19 cellular contexts compared by ENCODE assay signal in genomic region chr4:139865537-139865936, GRCh38.
DNase-seq lines count a peak whose midpoint lies in the region; ATAC-seq, FAIRE-seq and TF ChIP-seq lines count a peak whose summit lies in the region.
"Had no signal": no experiment of that assay in that cellular context is flagged by ENCODE, and none has a peak within 500 bp of the region (broad histone marks: within the 10 kb centered on the region; RNA-seq: fewer than 3 reads in every experiment).

No MANE protein-coding gene starts in this region.

- no peak overlapping the region for H3K4me3 Mint-ChIP-seq in nephron
- peak overlapping the region; percentile 23 for H3K4me3 Mint-ChIP-seq in progenitor cell of endocrine pancreas (ENCODE audit: low read depth)
- H3K4me3 Mint-ChIP-seq: CD4-positive, alpha-beta memory T cell; HFFc6 had no signal

- CTCF ChIA-PET in K562 (lab: Yijun Ruan, JAX; ENCODE audit: low intra/inter-chr PET ratio) = no interaction called here

- H3K4me1 Mint-ChIP-seq in nephron (peaks cover 28% of the 10 kb centered on the region), progenitor cell of endocrine pancreas (ENCODE audit: low read depth) (peaks cover 16% of the 10 kb centered on the region)

- in situ Hi-C loops in K562 (cut with MboI) = no loop called here
- in situ Hi-C loops in gastrocnemius medialis (cut with MboI; ENCODE audit: low sequenced_read_pairs in 4 of 4) = no loop called here

- no peaks in the 10 kb centered on the region for H4K20me1 ChIP-seq in K562 (replicated peaks; ENCODE audit: control insufficient read depth, insufficient read depth, low read length)

- TF ChIP-seq RAD21 in K562 (CRISPR knock-in tag; conservative IDR thresholded peaks at IDR 0.05 in 1 of 2, IDR thresholded peaks at IDR 0.05 in 1 of 2) = no peak

- H3K27ac Mint-ChIP-seq in nephron = peak overlapping the region in 2 of 3 experiments; percentile 20 to 52
- H3K27ac Mint-ChIP-seq in progenitor cell of endocrine pancreas = peak overlapping the region; percentile 38
- H3K27ac Mint-ChIP-seq: CD4-positive, alpha-beta memory T cell; HFFc6 had no signal

- TF ChIP-seq POLR2A in K562 (conservative IDR thresholded peaks at IDR 0.05) (no peak), gastrocnemius medialis (IDR thresholded peaks at IDR 0.05) (no peak)

- no peak overlapping the region for H3K4me2 ChIP-seq in K562 (ENCODE audit: insufficient read depth, low read length)

- no peak overlapping the region for H2AFZ ChIP-seq in K562 (ENCODE audit: low read depth, low read length)

- intact Hi-C loops in K562 (cut with micrococcal nuclease) (no loop called here), gastrocnemius medialis (cut with DNase I; ENCODE audit: low total_unique reads) (no loop called here)

- TF ChIP-seq CTCF in K562 (IDR thresholded peaks at IDR 0.05 in 2 of 3, conservative IDR thresholded peaks at IDR 0.05 in 1 of 3; ENCODE audit: insufficient read depth in 2 of 3, low read depth in 1 of 3, low read length in 3 of 3) = no peak
- no peak for TF ChIP-seq CTCF in nephron (IDR thresholded peaks at IDR 0.05; ENCODE audit: unreplicated experiment in 3 of 3)
- no peak for TF ChIP-seq CTCF in progenitor cell of endocrine pancreas (IDR thresholded peaks at IDR 0.05; ENCODE audit: unreplicated experiment)
- no peak for TF ChIP-seq CTCF in gastrocnemius medialis (IDR thresholded peaks at IDR 0.05 in 4 of 5, conservative IDR thresholded peaks at IDR 0.05 in 1 of 5)

- no peak overlapping the region for H3K9ac ChIP-seq in K562 (ENCODE audit: insufficient read depth in 1 of 2, low read depth in 2 of 2, low read length in 2 of 2)

- H3K9me3 Mint-ChIP-seq in nephron = no peaks in the 10 kb centered on the region
- no peaks in the 10 kb centered on the region for H3K9me3 Mint-ChIP-seq in progenitor cell of endocrine pancreas (ENCODE audit: low read depth)
- H3K9me3 Mint-ChIP-seq: CD4-positive, alpha-beta memory T cell; HFFc6 had no signal

- H3K4me3 ChIP-seq in K562 (no peak overlapping the region), gastrocnemius medialis (no peak overlapping the region)
- H3K4me3 ChIP-seq: HAP-1 had no signal

- H3K27me3 Mint-ChIP-seq in nephron (ENCODE audit: low read depth) (peaks cover 4% of the 10 kb centered on the region), progenitor cell of endocrine pancreas (no peaks in the 10 kb centered on the region)

- H3K4me1 ChIP-seq in K562 (replicated peaks in 1 of 2; ENCODE audit: control insufficient read depth in 2 of 2, insufficient read depth in 2 of 2, low read length in 2 of 2) (no peaks in the 10 kb centered on the region), gastrocnemius medialis (no peaks in the 10 kb centered on the region)
- H3K4me1 ChIP-seq: HAP-1 had no signal

- H3K36me3 Mint-ChIP-seq in nephron (ENCODE audit: low read depth) = no peaks in the 10 kb centered on the region
- peaks cover 9% of the 10 kb centered on the region for H3K36me3 Mint-ChIP-seq in progenitor cell of endocrine pancreas (ENCODE audit: insufficient read depth)
- H3K36me3 Mint-ChIP-seq: CD4-positive, alpha-beta memory T cell had no signal

- H3K9me3 ChIP-seq in K562 (replicated peaks; ENCODE audit: control insufficient read depth, insufficient read depth, low read depth, low read length) = no peaks in the 10 kb centered on the region
- H3K9me3 ChIP-seq in gastrocnemius medialis = no peaks in the 10 kb centered on the region
- H3K9me3 ChIP-seq: HAP-1 had no signal

- POLR2A ChIA-PET in K562 (lab: Yijun Ruan, JAX) = no interaction called here

- no peak for ATAC-seq in K562
- ATAC-seq in gastrocnemius medialis = no peak
- ATAC-seq in GM18519 (IDR thresholded peaks at IDR 0.05; ENCODE audit: low FRiP score, unreplicated experiment) = no peak

- H3K27me3 ChIP-seq in K562 (ENCODE audit: control insufficient read depth in 2 of 2, insufficient read depth in 2 of 2, low read length in 2 of 2) (peaks cover 7 to 8% of the 10 kb centered on the region in 2 experiments; a peak in 3 of 5 replicates), gastrocnemius medialis (no peaks in the 10 kb centered on the region)

- 0% methylated on average over 4 of the region's 5 CpGs for WGBS in K562 (ENCODE audit: insufficient coverage, low coverage, missing lambda C conversion rate)

- no peak overlapping the region for H3K27ac ChIP-seq in K562 (ENCODE audit: extremely low read depth, low read depth, low read length)
- no peak overlapping the region for H3K27ac ChIP-seq in gastrocnemius medialis

- no peaks in the 10 kb centered on the region for H3K9me1 ChIP-seq in K562 (ENCODE audit: control insufficient read depth, insufficient read depth, low read length)

- TF ChIP-seq EP300 in K562 (IDR thresholded peaks at IDR 0.05; ENCODE audit: low read length) = no peak

- DNase-seq in K562 (ENCODE audit: extremely low read depth in 1 of 4, low spot score in 3 of 4) (no peak), progenitor cell of endocrine pancreas (ENCODE audit: low spot score, unreplicated experiment) (no peak), gastrocnemius medialis (no peak)
- no peak for DNase-seq in stimulated activated CD4-positive, alpha-beta T cell treated with anti-CD3 and anti-CD28 coated beads, Interleukin-4, amount 100 ng/mL, for 4 hours
- DNase-seq: C1 segment of cervical spinal cord; Calu3; CD4-positive, alpha-beta memory T cell; COR-L47; DMS53; DMS79 treated with DMSO at 0.1 percent for 48 hours; GF-D8; GOT3; HFFc6 had no signal

- no peaks in the 10 kb centered on the region for H3K79me2 ChIP-seq in K562 (ENCODE audit: control insufficient read depth, insufficient read depth, low read length)

- no peak for FAIRE-seq in K562 (lab: Jason Lieb, UNC)
- FAIRE-seq: GM12891, GM18507, H54 had no signal

- no TSS peak for BruUV-seq in K562 (replicated peaks; lab: Mats Ljungman, UMichigan)

- H3K36me3 ChIP-seq in K562 (ENCODE audit: control insufficient read depth, insufficient read depth, low read length) (no peaks in the 10 kb centered on the region), gastrocnemius medialis (no peaks in the 10 kb centered on the region)
- H3K36me3 ChIP-seq: HAP-1 had no signal

TF ChIP-seq in K562, 482 proteins besides CTCF, POLR2A, EP300 and RAD21:
- TF ChIP-seq RBM15 (IDR thresholded peaks at IDR 0.05; ENCODE audit: insufficient read depth, low read length) (no peak), NRF1 (conservative IDR thresholded peaks at IDR 0.05 in 1 of 2, IDR thresholded peaks at IDR 0.05 in 1 of 2) (peak; percentile 79 to 81)
TF ChIP-seq in K562: peak in this region for 1.
